31 cellular contexts compared by ENCODE assay signal in genomic region chr7:106036004-106036403, GRCh38.
"Had no signal": no experiment of that assay in that cellular context is flagged by ENCODE, and none has a peak within 500 bp of the region (broad histone marks: within the 10 kb centered on the region; RNA-seq: fewer than 3 reads in every experiment).

No MANE protein-coding gene starts in this region.

- H2AFZ ChIP-seq: neural progenitor cell, parathyroid adenoma had no signal

- H3K4me1 Mint-ChIP-seq: natural killer cell had no signal

- H3K27me3 ChIP-seq: ovary, right lobe of liver, stomach, thyroid gland, tibial nerve, upper lobe of left lung, vagina had no signal

- H3K9me3 Mint-ChIP-seq: natural killer cell; nephron; stimulated activated memory B cell treated with anti-CD40 and anti-IgM and Interleukin-4, amounts not matched to agents 10 μg/mL and 1 μg/mL and 100 μg/mL, for 72 hours; stimulated activated naive CD8-positive, alpha-beta T cell treated with anti-CD3 and anti-CD28 coated beads, Interleukin-15, Interleukin-2, amounts not matched to agents 100 ng/mL and 50 ng/mL, for 24 hours had no signal

- H3K27ac Mint-ChIP-seq: natural killer cell; nephron; neural progenitor cell; progenitor cell of endocrine pancreas; stimulated activated memory B cell treated with anti-CD40 and anti-IgM and Interleukin-4, amounts not matched to agents 10 μg/mL and 1 μg/mL and 100 μg/mL, for 72 hours; stimulated activated naive CD8-positive, alpha-beta T cell treated with anti-CD3 and anti-CD28 coated beads, Interleukin-15, Interleukin-2, amounts not matched to agents 100 ng/mL and 50 ng/mL, for 24 hours had no signal

- H3K27ac ChIP-seq: neural progenitor cell, ovary, parathyroid adenoma, psoas muscle, right lobe of liver, skin epidermis, spleen, stomach, thoracic aorta, thyroid gland, tibial nerve, upper lobe of left lung, vagina had no signal

- ATAC-seq: naive thymus-derived CD4-positive, alpha-beta T cell; natural killer cell; psoas muscle; right cardiac atrium; right lobe of liver had no signal

- H3K4me1 ChIP-seq: parathyroid adenoma, right lobe of liver had no signal

- H3K4me2 ChIP-seq: neural progenitor cell, smooth muscle cell had no signal

- H3K4me3 ChIP-seq: neural progenitor cell, ovary, psoas muscle, right lobe of liver, skin epidermis, smooth muscle cell, spleen, stomach, thoracic aorta, thyroid gland, tibial nerve, upper lobe of left lung, vagina had no signal

- H3K4me3 Mint-ChIP-seq: naive thymus-derived CD4-positive, alpha-beta T cell; natural killer cell; nephron; neural progenitor cell; stimulated activated memory B cell treated with anti-CD40 and anti-IgM and Interleukin-4, amounts not matched to agents 10 μg/mL and 1 μg/mL and 100 μg/mL, for 72 hours; stimulated activated naive CD8-positive, alpha-beta T cell treated with anti-CD3 and anti-CD28 coated beads, Interleukin-15, Interleukin-2, amounts not matched to agents 100 ng/mL and 50 ng/mL, for 24 hours had no signal

- H3K9ac ChIP-seq: neural progenitor cell, parathyroid adenoma had no signal

- H3K9me3 ChIP-seq: ovary, psoas muscle, right lobe of liver, thoracic aorta, thyroid gland, vagina had no signal

- H3K36me3 Mint-ChIP-seq: naive thymus-derived CD4-positive, alpha-beta T cell; stimulated activated memory B cell treated with anti-CD40 and anti-IgM and Interleukin-4, amounts not matched to agents 10 μg/mL and 1 μg/mL and 100 μg/mL, for 72 hours had no signal

- H3K79me2 ChIP-seq: parathyroid adenoma had no signal

- FAIRE-seq: urothelium cell line had no signal

- DNase-seq: naive thymus-derived CD4-positive, alpha-beta T cell; natural killer cell; occipital lobe; ovary; posterior cingulate gyrus; psoas muscle; right cardiac atrium; right lobe of liver; spleen; stimulated activated CD4-positive, alpha-beta T cell treated with anti-CD3 and anti-CD28 coated beads, Interleukin-12 subunit alpha, Interleukin-12 subunit beta, amount 100 ng/mL, for 4 hours; stimulated activated CD4-positive, alpha-beta T cell treated with anti-CD3 and anti-CD28 coated beads, Interleukin-1b, Interleukin-23, amount 100 ng/mL, for 48 hours; stimulated activated CD4-positive, alpha-beta T cell treated with anti-CD3 and anti-CD28 coated beads, Interleukin-4, amount 100 ng/mL, for 1 hour; stimulated activated CD4-positive, alpha-beta T cell treated with anti-CD3 and anti-CD28 coated beads, Interleukin-4, amount 100 ng/mL, for 4 hours; stimulated activated CD8-positive, alpha-beta memory T cell treated with anti-CD3 and anti-CD28 coated beads, Interleukin-4, amount 100 ng/mL, for 48 hours; stimulated activated naive CD4-positive, alpha-beta T cell treated with Interleukin-2 at 50 U/mL for 16 hours; stomach; thyroid gland; trophoblast cell; upper lobe of left lung had no signal

- H3K36me3 ChIP-seq: neural progenitor cell, ovary, right lobe of liver, spleen, stomach, thoracic aorta, thyroid gland, tibial nerve, upper lobe of left lung, vagina had no signal
